Comparison of ENCODE assay signal across 1 cellular context in genomic region chr17:49677933-49678847, GRCh38.
TF ChIP-seq lines count a peak whose summit lies in the region.

Gene SPOP (minus strand): TSS chr17:49678097. CDS start chr17:49622810, 55,287 bp downstream.

TF ChIP-seq in HepG2, 621 proteins besides CTCF, POLR2A, EP300 and RAD21 (continued from another document and continues in another):
- peak; percentile 48; the same call in 1 of the 2 replicates for TF ChIP-seq RERE (CRISPR knock-in tag; IDR thresholded peaks at IDR 0.05; ENCODE audit: low read depth)
- TF ChIP-seq TBP (CRISPR knock-in tag; IDR thresholded peaks at IDR 0.05): no peak
- peak; percentile 89 for TF ChIP-seq STAT6 (CRISPR knock-in tag; IDR thresholded peaks at IDR 0.05; ENCODE audit: borderline replicate concordance)
- TF ChIP-seq ISL2 (CRISPR knock-in tag; IDR thresholded peaks at IDR 0.05): peak; percentile 66
- no peak for TF ChIP-seq NFIC (IDR thresholded peaks at IDR 0.05; ENCODE audit: low read length)
- peak; percentile 100 for TF ChIP-seq ZNF646 (CRISPR knock-in tag; IDR thresholded peaks at IDR 0.05)
- TF ChIP-seq ZNF143 (CRISPR knock-in tag; IDR thresholded peaks at IDR 0.05): peak; percentile 39; the same call in 1 of the 2 replicates
- peak; percentile 99 for TF ChIP-seq ATF7-NPFF (CRISPR knock-in tag; IDR thresholded peaks at IDR 0.05; ENCODE audit: low read depth)
- no peak for TF ChIP-seq NFIB (CRISPR knock-in tag; IDR thresholded peaks at IDR 0.05; ENCODE audit: borderline replicate concordance)
- peak; percentile 95 for TF ChIP-seq ZBED4 (CRISPR knock-in tag; IDR thresholded peaks at IDR 0.05; ENCODE audit: borderline replicate concordance)
- TF ChIP-seq PCBP1 (IDR thresholded peaks at IDR 0.05; ENCODE audit: borderline replicate concordance, low read depth, low read length): peak; percentile 82; the same call in 1 of the 2 replicates
- no peak for TF ChIP-seq RELA (CRISPR knock-in tag; IDR thresholded peaks at IDR 0.05)
- peak; percentile 92 for TF ChIP-seq ZBTB14 (CRISPR knock-in tag; IDR thresholded peaks at IDR 0.05)
- TF ChIP-seq TEF (CRISPR knock-in tag; IDR thresholded peaks at IDR 0.05): peak; percentile 94
- TF ChIP-seq MYC (CRISPR knock-in tag; IDR thresholded peaks at IDR 0.05; ENCODE audit: borderline replicate concordance): 0 out of 2 replicates have a peak, but pooled peaks have one; percentile 77
- peak; percentile 75; the same call in 1 of the 2 replicates for TF ChIP-seq CSRNP2 (CRISPR knock-in tag; conservative IDR thresholded peaks at IDR 0.05; ENCODE audit: low read depth)
- peak; percentile 85; the same call in 1 of the 2 replicates for TF ChIP-seq ZNF780A (CRISPR knock-in tag; IDR thresholded peaks at IDR 0.05)
- TF ChIP-seq TCF7 (IDR thresholded peaks at IDR 0.05; ENCODE audit: low read depth): no peak
- peak; percentile 100 for TF ChIP-seq SMYD3 (CRISPR knock-in tag; IDR thresholded peaks at IDR 0.05)
- no peak for TF ChIP-seq SRSF4 (IDR thresholded peaks at IDR 0.05; ENCODE audit: low read depth, low read length, poor library complexity, severe bottlenecking)
- TF ChIP-seq ZBTB25 (CRISPR knock-in tag; IDR thresholded peaks at IDR 0.05): peak; percentile 92
- TF ChIP-seq MEIS2 (CRISPR knock-in tag; IDR thresholded peaks at IDR 0.05): peak; percentile 91
- no peak for TF ChIP-seq FOXM1 (CRISPR knock-in tag; IDR thresholded peaks at IDR 0.05)
- TF ChIP-seq NCOA1 (CRISPR knock-in tag; IDR thresholded peaks at IDR 0.05): 0 out of 2 replicates have a peak, but pooled peaks have one; percentile 47
- TF ChIP-seq IKZF5 (CRISPR knock-in tag; IDR thresholded peaks at IDR 0.05): peak; percentile 88
- TF ChIP-seq ZNF589 (CRISPR knock-in tag; conservative IDR thresholded peaks at IDR 0.05): peak; percentile 95
- TF ChIP-seq RFX1 (IDR thresholded peaks at IDR 0.05): no peak
